In genomic region chr14:88868558-88869159, GRCh38 we compare ENCODE assay signal across 8 cellular contexts. TPM values are rescaled to one million over a fixed set of nuclear protein-coding genes. Genes with fewer than 3 reads are reported as not detected.
A peak's percentile ranks its signal among the peaks of the same experiment; 100 is the strongest.
DNase-seq lines count a peak whose midpoint lies in the region; ATAC-seq, FAIRE-seq and TF ChIP-seq lines count a peak whose summit lies in the region.

No MANE protein-coding gene starts in this region.

- H3K27me3 Mint-ChIP-seq in brain = no peaks in the 10 kb centered on the region

- H3K4me2 ChIP-seq in osteoblast (ENCODE audit: insufficient read depth, low read length) = no peak overlapping the region

- H3K36me3 ChIP-seq in osteoblast (ENCODE audit: insufficient read depth, low read length) = peaks cover 28% of the 10 kb centered on the region

- H3K36me3 Mint-ChIP-seq in brain = peaks cover 44% of the 10 kb centered on the region

- no peak overlapping the region for H3K4me3 ChIP-seq in osteoblast (ENCODE audit: insufficient read depth, low read length)

- H3K27me3 ChIP-seq in osteoblast (ENCODE audit: insufficient read depth, low read length) = no peaks in the 10 kb centered on the region

- peaks cover 5% of the 10 kb centered on the region for H3K4me1 Mint-ChIP-seq in brain

- no peaks in the 10 kb centered on the region for H3K9me3 Mint-ChIP-seq in brain

- no peak overlapping the region for H3K4me3 Mint-ChIP-seq in brain

- FAIRE-seq in urothelium cell line (lab: Jason Lieb, UNC) = no peak

- H3K79me2 ChIP-seq in osteoblast (ENCODE audit: insufficient read depth, low read length) = no peaks in the 10 kb centered on the region

- H3K4me1 ChIP-seq in osteoblast (ENCODE audit: insufficient read depth, low read length) = no peaks in the 10 kb centered on the region

- H3K9me3 ChIP-seq in osteoblast (ENCODE audit: low read depth, low read length) = no peaks in the 10 kb centered on the region

- H2AFZ ChIP-seq in osteoblast (ENCODE audit: low read length) = no peak overlapping the region

- DNase-seq in SIG-M5 treated with dmso at 0.1 percent for 504 hours (lab: John Stamatoyannopoulos, UW; ENCODE audit: unreplicated experiment) = peak; percentile 11
- no peak for DNase-seq in SIG-M5 (lab: John Stamatoyannopoulos, UW)
- peak; percentile 50 for DNase-seq in NCI-H1436 (lab: John Stamatoyannopoulos, UW)
- DNase-seq in osteoblast (ENCODE audit: insufficient read length, low spot score, missing footprints) = no peak
- DNase-seq in urothelium cell line (ENCODE audit: low spot score) = no peak

- TF ChIP-seq CTCF in brain (conservative IDR thresholded peaks at IDR 0.05) (peak; percentile 46 to 56), osteoblast (IDR thresholded peaks at IDR 0.05; ENCODE audit: extremely low read depth, low read depth, low read length) (peak; percentile 22)

- H3K27ac ChIP-seq in osteoblast (ENCODE audit: low read depth, low read length) = no peak overlapping the region

- ATAC-seq in GM18858 (IDR thresholded peaks at IDR 0.05; ENCODE audit: unreplicated experiment) (no peak), GM19397 (IDR thresholded peaks at IDR 0.05; ENCODE audit: unreplicated experiment) (no peak)

- no peak overlapping the region for H3K27ac Mint-ChIP-seq in brain

- H4K20me1 ChIP-seq in osteoblast (ENCODE audit: insufficient read depth, low read length) = no peaks in the 10 kb centered on the region

RNA-seq across cellular contexts. Expression of gene TTC8, which starts 44.2 kb away (rescaled TPM):
- polyA plus RNA-seq in brain (ENCODE audit: insufficient read depth, low read depth, low replicate concordance) = 9.7 TPM
- 30.8 and 36.5 TPM in 2 replicates for total RNA-seq in osteoblast

Comparison
In these comparisons a context has a peak if more than half of its experiments do, and no peak if none do; other contexts are left out.
1. DNase-seq: peak in SIG-M5 treated with dmso at 0.1 percent for 504 hours (single experiment) and NCI-H1436 (single experiment); none in SIG-M5 (single experiment), osteoblast (single experiment) and urothelium cell line (single experiment).